Comparison of ENCODE assay signal across 1 cellular context in the genomic region with DNA sequence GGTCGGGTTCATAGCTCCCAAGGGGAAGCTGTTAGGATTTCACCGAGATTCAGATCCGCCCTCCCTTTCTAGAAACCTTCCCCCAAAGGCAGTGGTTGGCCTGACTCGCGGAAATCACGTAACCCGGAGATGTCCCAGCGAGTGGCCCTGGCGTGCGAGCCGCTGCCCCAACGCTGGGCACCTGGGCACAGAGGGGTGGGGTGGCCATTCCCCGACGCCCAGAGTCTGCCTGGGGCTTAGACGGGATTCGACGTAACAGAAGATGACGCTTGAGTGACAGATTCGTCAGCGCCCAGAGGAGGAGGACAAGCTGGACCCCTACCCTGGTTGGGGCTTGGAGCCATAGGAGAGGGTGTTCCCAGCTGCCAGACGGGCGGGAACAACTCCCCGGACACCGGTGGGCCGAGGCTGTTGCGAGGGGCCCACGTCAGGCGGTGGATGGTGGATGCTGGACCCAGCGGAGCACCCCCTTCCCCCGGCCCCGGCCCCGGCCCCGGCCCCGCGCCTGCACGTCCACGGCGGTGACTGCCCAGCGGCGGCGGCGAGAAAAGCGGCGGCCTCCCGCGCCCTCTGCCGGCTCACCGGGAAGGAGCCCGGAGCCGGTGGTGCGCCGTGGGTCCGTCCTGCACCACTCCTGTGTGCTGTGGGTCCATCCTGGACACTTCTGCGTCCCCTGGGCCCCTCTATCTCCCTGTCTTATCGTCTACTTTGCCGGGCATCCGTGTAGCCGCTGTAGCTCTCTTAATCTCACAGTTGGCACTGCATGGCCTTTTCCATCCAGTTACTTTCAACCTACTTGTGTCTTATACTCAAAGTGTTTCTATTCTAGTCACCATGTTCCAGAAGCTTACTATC.
TF ChIP-seq lines count a peak whose summit lies in the region.

No MANE protein-coding gene starts in this region.

TF ChIP-seq in H1, 55 proteins besides CTCF, POLR2A, EP300 and RAD21:
- TF ChIP-seq TBP (IDR thresholded peaks at IDR 0.05; ENCODE audit: low read depth, low read length) (no peak), CHD1 (IDR thresholded peaks at IDR 0.05; ENCODE audit: low read depth, low read length) (no peak), CTBP2 (IDR thresholded peaks at IDR 0.05; ENCODE audit: borderline replicate concordance, insufficient read depth, insufficient read length, low read length) (no peak), GABPA (IDR thresholded peaks at IDR 0.05; ENCODE audit: borderline replicate concordance, insufficient read depth, low read length) (peak; percentile 70; the same call in 1 of the 2 replicates), NRF1 (IDR thresholded peaks at IDR 0.05; ENCODE audit: low read depth, low read length) (no peak), JUN (IDR thresholded peaks at IDR 0.05; ENCODE audit: low read depth, low read length) (no peak)
- TF ChIP-seq, protein P1, sequence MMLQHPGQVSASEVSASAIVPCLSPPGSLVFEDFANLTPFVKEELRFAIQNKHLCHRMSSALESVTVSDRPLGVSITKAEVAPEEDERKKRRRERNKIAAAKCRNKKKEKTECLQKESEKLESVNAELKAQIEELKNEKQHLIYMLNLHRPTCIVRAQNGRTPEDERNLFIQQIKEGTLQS (IDR thresholded peaks at IDR 0.05; ENCODE audit: insufficient read depth, low read depth, low read length) = no peak
- TF ChIP-seq, protein P2, sequence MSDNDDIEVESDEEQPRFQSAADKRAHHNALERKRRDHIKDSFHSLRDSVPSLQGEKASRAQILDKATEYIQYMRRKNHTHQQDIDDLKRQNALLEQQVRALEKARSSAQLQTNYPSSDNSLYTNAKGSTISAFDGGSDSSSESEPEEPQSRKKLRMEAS (IDR thresholded peaks at IDR 0.05) = no peak
